ENCODE assay signal across 1 cellular context in the genomic region with DNA sequence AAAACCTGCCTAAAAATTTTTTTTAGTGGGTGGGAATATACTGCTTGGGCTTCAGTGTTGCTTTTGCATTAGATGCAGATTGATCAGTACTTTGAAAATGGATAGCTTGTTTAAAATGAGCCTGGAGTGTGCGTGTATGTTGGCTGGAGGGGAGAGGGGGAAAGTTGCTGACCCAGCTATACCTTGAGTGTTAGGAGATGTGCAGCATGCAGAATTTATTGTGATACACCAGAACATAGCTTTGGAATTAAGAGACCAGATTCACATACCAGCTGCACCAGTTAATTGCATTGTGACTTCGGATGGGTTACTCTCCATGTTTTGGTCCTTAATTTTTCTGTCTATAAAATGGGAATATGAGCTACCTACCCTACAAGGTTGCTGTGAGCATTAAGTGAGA.
TF ChIP-seq lines count a peak whose summit lies in the region.

No MANE protein-coding gene starts in this region.

TF ChIP-seq in GM23338, 12 proteins besides CTCF, POLR2A, EP300 and RAD21 (continued from another document):
- TF ChIP-seq, protein P1, sequence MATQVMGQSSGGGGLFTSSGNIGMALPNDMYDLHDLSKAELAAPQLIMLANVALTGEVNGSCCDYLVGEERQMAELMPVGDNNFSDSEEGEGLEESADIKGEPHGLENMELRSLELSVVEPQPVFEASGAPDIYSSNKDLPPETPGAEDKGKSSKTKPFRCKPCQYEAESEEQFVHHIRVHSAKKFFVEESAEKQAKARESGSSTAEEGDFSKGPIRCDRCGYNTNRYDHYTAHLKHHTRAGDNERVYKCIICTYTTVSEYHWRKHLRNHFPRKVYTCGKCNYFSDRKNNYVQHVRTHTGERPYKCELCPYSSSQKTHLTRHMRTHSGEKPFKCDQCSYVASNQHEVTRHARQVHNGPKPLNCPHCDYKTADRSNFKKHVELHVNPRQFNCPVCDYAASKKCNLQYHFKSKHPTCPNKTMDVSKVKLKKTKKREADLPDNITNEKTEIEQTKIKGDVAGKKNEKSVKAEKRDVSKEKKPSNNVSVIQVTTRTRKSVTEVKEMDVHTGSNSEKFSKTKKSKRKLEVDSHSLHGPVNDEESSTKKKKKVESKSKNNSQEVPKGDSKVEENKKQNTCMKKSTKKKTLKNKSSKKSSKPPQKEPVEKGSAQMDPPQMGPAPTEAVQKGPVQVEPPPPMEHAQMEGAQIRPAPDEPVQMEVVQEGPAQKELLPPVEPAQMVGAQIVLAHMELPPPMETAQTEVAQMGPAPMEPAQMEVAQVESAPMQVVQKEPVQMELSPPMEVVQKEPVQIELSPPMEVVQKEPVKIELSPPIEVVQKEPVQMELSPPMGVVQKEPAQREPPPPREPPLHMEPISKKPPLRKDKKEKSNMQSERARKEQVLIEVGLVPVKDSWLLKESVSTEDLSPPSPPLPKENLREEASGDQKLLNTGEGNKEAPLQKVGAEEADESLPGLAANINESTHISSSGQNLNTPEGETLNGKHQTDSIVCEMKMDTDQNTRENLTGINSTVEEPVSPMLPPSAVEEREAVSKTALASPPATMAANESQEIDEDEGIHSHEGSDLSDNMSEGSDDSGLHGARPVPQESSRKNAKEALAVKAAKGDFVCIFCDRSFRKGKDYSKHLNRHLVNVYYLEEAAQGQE (IDR thresholded peaks at IDR 0.05; ENCODE audit: unreplicated experiment) = no peak
- TF ChIP-seq, protein P2, sequence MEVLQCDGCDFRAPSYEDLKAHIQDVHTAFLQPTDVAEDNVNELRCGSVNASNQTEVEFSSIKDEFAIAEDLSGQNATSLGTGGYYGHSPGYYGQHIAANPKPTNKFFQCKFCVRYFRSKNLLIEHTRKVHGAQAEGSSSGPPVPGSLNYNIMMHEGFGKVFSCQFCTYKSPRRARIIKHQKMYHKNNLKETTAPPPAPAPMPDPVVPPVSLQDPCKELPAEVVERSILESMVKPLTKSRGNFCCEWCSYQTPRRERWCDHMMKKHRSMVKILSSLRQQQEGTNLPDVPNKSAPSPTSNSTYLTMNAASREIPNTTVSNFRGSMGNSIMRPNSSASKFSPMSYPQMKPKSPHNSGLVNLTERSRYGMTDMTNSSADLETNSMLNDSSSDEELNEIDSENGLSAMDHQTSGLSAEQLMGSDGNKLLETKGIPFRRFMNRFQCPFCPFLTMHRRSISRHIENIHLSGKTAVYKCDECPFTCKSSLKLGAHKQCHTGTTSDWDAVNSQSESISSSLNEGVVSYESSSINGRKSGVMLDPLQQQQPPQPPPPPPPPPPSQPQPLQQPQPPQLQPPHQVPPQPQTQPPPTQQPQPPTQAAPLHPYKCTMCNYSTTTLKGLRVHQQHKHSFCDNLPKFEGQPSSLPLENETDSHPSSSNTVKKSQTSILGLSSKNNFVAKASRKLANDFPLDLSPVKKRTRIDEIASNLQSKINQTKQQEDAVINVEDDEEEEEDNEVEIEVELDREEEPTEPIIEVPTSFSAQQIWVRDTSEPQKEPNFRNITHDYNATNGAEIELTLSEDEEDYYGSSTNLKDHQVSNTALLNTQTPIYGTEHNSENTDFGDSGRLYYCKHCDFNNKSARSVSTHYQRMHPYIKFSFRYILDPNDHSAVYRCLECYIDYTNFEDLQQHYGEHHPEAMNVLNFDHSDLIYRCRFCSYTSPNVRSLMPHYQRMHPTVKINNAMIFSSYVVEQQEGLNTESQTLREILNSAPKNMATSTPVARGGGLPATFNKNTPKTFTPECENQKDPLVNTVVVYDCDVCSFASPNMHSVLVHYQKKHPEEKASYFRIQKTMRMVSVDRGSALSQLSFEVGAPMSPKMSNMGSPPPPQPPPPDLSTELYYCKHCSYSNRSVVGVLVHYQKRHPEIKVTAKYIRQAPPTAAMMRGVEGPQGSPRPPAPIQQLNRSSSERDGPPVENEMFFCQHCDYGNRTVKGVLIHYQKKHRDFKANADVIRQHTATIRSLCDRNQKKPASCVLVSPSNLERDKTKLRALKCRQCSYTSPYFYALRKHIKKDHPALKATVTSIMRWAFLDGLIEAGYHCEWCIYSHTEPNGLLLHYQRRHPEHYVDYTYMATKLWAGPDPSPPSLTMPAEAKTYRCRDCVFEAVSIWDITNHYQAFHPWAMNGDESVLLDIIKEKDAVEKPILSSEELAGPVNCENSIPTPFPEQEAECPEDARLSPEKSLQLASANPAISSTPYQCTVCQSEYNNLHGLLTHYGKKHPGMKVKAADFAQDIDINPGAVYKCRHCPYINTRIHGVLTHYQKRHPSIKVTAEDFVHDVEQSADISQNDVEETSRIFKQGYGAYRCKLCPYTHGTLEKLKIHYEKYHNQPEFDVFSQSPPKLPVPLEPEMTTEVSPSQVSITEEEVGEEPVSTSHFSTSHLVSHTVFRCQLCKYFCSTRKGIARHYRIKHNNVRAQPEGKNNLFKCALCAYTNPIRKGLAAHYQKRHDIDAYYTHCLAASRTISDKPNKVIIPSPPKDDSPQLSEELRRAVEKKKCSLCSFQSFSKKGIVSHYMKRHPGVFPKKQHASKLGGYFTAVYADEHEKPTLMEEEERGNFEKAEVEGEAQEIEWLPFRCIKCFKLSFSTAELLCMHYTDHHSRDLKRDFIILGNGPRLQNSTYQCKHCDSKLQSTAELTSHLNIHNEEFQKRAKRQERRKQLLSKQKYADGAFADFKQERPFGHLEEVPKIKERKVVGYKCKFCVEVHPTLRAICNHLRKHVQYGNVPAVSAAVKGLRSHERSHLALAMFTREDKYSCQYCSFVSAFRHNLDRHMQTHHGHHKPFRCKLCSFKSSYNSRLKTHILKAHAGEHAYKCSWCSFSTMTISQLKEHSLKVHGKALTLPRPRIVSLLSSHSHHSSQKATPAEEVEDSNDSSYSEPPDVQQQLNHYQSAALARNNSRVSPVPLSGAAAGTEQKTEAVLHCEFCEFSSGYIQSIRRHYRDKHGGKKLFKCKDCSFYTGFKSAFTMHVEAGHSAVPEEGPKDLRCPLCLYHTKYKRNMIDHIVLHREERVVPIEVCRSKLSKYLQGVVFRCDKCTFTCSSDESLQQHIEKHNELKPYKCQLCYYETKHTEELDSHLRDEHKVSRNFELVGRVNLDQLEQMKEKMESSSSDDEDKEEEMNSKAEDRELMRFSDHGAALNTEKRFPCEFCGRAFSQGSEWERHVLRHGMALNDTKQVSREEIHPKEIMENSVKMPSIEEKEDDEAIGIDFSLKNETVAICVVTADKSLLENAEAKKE (CRISPR knock-in tag; IDR thresholded peaks at IDR 0.05) = no peak
- TF ChIP-seq, protein P3, sequence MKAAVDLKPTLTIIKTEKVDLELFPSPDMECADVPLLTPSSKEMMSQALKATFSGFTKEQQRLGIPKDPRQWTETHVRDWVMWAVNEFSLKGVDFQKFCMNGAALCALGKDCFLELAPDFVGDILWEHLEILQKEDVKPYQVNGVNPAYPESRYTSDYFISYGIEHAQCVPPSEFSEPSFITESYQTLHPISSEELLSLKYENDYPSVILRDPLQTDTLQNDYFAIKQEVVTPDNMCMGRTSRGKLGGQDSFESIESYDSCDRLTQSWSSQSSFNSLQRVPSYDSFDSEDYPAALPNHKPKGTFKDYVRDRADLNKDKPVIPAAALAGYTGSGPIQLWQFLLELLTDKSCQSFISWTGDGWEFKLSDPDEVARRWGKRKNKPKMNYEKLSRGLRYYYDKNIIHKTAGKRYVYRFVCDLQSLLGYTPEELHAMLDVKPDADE (IDR thresholded peaks at IDR 0.05) = no peak
